ENCODE assay signal across 5 cellular contexts in the genomic region with DNA sequence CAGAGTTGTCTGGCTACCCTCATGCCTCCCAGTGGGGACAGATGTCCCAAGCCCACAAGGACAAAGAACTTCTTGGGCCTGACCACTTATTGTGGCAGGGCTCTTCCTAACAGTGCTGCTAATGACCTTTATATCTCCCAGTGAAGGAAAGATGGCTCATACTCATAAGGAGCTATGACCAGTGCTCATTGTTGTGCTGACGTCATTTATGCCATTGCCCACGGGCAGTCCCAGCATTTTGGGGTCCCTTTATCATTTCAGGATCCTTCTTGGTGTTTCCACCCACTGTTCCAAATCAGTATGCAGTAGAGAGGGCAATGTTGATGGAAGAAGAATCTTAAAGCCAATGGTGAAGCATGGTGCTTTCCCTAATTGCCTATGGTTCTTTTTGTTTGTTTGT.
"Had no signal": no experiment of that assay in that cellular context is flagged by ENCODE, and none has a peak within 500 bp of the region (broad histone marks: within the 10 kb centered on the region; RNA-seq: fewer than 3 reads in every experiment).

No MANE protein-coding gene starts in this region.

- ATAC-seq: K562 had no signal

- DNase-seq: IMR-90, KBM-7 had no signal

- FAIRE-seq: HTR-8/SVneo, K562 had no signal

- H3K27ac ChIP-seq: HL-60 had no signal

- H3K4me3 ChIP-seq: K562 had no signal
